In the genomic region with DNA sequence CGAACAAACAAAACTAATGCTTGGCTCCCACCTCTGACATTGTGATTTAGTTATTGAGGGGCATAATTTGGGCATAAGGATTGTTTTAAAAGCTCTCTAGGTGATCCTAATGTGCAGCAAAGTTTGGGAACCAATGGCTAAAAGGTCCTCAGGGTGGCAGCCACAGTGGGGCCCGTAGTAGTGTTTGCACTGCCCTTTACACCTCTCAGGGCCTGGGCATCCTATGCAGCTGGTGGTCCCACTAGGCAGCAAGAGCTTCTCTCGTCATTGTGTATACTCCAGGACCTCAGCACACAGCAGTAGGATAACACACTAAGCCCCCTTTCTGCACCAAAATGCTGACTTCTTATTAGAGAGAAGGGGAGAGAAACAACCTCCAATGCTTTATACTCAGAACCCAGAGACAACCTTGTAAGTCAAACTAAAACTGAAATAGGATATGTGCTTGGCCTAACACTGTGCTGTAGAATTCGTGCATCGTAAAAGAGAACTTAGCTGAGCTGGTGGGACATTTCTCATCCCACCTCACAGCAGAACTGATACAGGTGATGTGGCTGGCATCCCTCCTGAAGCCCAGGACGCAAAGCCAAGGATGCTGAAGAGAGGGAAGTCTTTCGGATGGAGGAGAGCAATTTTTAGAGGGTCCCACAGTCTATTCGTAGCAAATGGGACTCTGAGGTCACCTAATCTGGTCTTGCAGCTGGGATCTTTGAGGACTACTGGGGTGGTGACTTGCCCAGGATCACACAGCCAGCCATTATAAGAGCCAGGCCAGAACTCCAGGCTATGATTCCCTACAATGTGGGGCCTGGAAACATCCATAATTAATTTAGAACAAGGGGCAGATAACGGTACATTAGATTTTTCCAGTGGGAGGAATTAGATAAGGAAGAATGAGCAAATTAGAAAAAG, we compare ENCODE assay signal across 7 cellular contexts. TPM values are rescaled to one million over a fixed set of nuclear protein-coding genes. Genes with fewer than 3 reads are reported as not detected.
A peak's percentile ranks its signal among the peaks of the same experiment; 100 is the strongest.
DNase-seq lines count a peak whose midpoint lies in the region; ATAC-seq and TF ChIP-seq lines count a peak whose summit lies in the region.

No MANE protein-coding gene starts in this region.

- peak overlapping the region; percentile 95 for H3K4me3 Mint-ChIP-seq in central memory CD8-positive, alpha-beta T cell
- H3K4me3 Mint-ChIP-seq in natural killer cell: peak overlapping the region; percentile 99

- peaks cover 73% of the 10 kb centered on the region for H3K4me1 Mint-ChIP-seq in central memory CD8-positive, alpha-beta T cell
- H3K4me1 Mint-ChIP-seq in natural killer cell: peaks cover 81 to 83% of the 10 kb centered on the region in 2 donors

- H2AFZ ChIP-seq in KMS-11 (ENCODE audit: low read depth): peak overlapping the region; percentile 88; the same call in 1 of the 2 replicates

- TF ChIP-seq CTCF in KMS-11 (conservative IDR thresholded peaks at IDR 0.05; ENCODE audit: low read depth, low read length): no peak
- no peak for TF ChIP-seq CTCF in natural killer cell (IDR thresholded peaks at IDR 0.05)

- H3K27ac Mint-ChIP-seq in central memory CD8-positive, alpha-beta T cell (ENCODE audit: low read depth): peak overlapping the region; percentile 90
- H3K27ac Mint-ChIP-seq in natural killer cell: peak overlapping the region; percentile 81 to 92

- no peaks in the 10 kb centered on the region for H3K27me3 ChIP-seq in KMS-11 (ENCODE audit: insufficient read depth, low read depth)

- peaks cover 31% of the 10 kb centered on the region for H3K36me3 Mint-ChIP-seq in central memory CD8-positive, alpha-beta T cell (ENCODE audit: insufficient read depth)
- peaks cover 3% of the 10 kb centered on the region for H3K36me3 Mint-ChIP-seq in natural killer cell

- peak overlapping the region; percentile 68; the same call in 1 of the 2 replicates for H3K9ac ChIP-seq in KMS-11

- ATAC-seq in GM19395 (IDR thresholded peaks at IDR 0.05; ENCODE audit: unreplicated experiment) (peak; percentile 31), natural killer cell (peak in 1 of 3 donors; percentile 13), GM19452 (IDR thresholded peaks at IDR 0.05; ENCODE audit: unreplicated experiment) (no peak)
- no peak for ATAC-seq in central memory CD8-positive, alpha-beta T cell (replicated peaks; ENCODE audit: extremely low read depth, poor library complexity, severe bottlenecking)

- peak overlapping the region; percentile 89; the same call in 1 of the 2 replicates for H3K27ac ChIP-seq in KMS-11

- no peak overlapping the region for H3K4me3 ChIP-seq in KMS-11 (IDR thresholded peaks at IDR 0.05; ENCODE audit: insufficient read depth, low read depth, low read length)

- H3K4me1 ChIP-seq in KMS-11 (ENCODE audit: low read depth, poor library complexity, severe bottlenecking): peaks cover 41% of the 10 kb centered on the region

- H3K4me2 ChIP-seq in KMS-11: peak overlapping the region; percentile 92

- DNase-seq in central memory CD8-positive, alpha-beta T cell (ENCODE audit: low spot score in 2 of 2): no peak
- DNase-seq in natural killer cell: no peak
- no peak for DNase-seq in NCI-H187 (lab: John Stamatoyannopoulos, UW)
- DNase-seq in NCI-H146 (lab: John Stamatoyannopoulos, UW): no peak

- no peaks in the 10 kb centered on the region for H3K36me3 ChIP-seq in KMS-11 (ENCODE audit: insufficient read depth)

- intact Hi-C loops in natural killer cell (cut with micrococcal nuclease): loop anchor here (2.0 to 5.0 kb wide), 3 partner anchors 13 to 1116 kb away; a partner anchor contains a TSS

- H3K9me3 Mint-ChIP-seq in central memory CD8-positive, alpha-beta T cell: no peaks in the 10 kb centered on the region
- no peaks in the 10 kb centered on the region for H3K9me3 Mint-ChIP-seq in natural killer cell

- no peaks in the 10 kb centered on the region for H4K20me1 ChIP-seq in KMS-11 (ENCODE audit: insufficient read depth)

- H3K79me2 ChIP-seq in KMS-11 (ENCODE audit: insufficient read depth, low read depth): peaks cover 11% of the 10 kb centered on the region; the same call in 1 of the 2 replicates

- no peaks in the 10 kb centered on the region for H3K27me3 Mint-ChIP-seq in central memory CD8-positive, alpha-beta T cell
- H3K27me3 Mint-ChIP-seq in natural killer cell (ENCODE audit: low read depth in 2 of 2): no peaks in the 10 kb centered on the region

RNA-seq across cellular contexts. Expression of a gene that starts 1.2 kb away (rescaled TPM):
- total RNA-seq in natural killer cell: 100 to 1,000 TPM in 1 of 3 donors, 10 to 100 TPM in 2; 59.2 to 102 (median 62.5) TPM
